In genomic region chr3:30042274-30042859, GRCh38 we compare ENCODE assay signal across 8 cellular contexts.
DNase-seq lines count a peak whose midpoint lies in the region; ATAC-seq and TF ChIP-seq lines count a peak whose summit lies in the region.

No MANE protein-coding gene starts in this region.

- DNase-seq in DMS53 (lab: John Stamatoyannopoulos, UW) (peak; percentile 60), HEK293T (ENCODE audit: extremely low spot score) (peak; percentile 55), NCI-H2227 treated with DMSO at 0.1 percent for 48 hours (lab: John Stamatoyannopoulos, UW) (peak; percentile 43), dermis microvascular lymphatic vessel endothelial cell (ENCODE audit: low read depth in 2 of 2) (peak; percentile 75 to 86), lung microvascular endothelial cell (ENCODE audit: low read depth in 2 of 2) (peak; percentile 89)
- DNase-seq in activated CD4-positive, alpha-beta T cell treated with anti-CD3 and anti-CD28 coated beads, Interleukin-2, amount 10 ng/mL, durations not matched to agents 24 days and 14 days = peak; percentile 86
- peak; percentile 12 to 18 for DNase-seq in stimulated activated CD8-positive, alpha-beta memory T cell treated with anti-CD3 and anti-CD28 coated beads, Interleukin-2, amount 100 ng/mL, for 48 hours (ENCODE audit: low read depth in 2 of 2)

- no peaks in the 10 kb centered on the region for H3K9me3 Mint-ChIP-seq in activated CD4-positive, alpha-beta T cell treated with anti-CD3 and anti-CD28 coated beads, Interleukin-2, amount 10 ng/mL, durations not matched to agents 24 days and 14 days

- CTCF ChIA-PET in HEK293T (lab: Yijun Ruan, JAX) = interaction anchor here (0.6 to 2.5 kb wide), 12 partner anchors 9 to 1166 kb away, joined by 3 to 26 read pairs (median 3); no protein-coding TSS in a partner anchor

- peaks cover 27% of the 10 kb centered on the region for H3K27me3 Mint-ChIP-seq in activated CD4-positive, alpha-beta T cell treated with anti-CD3 and anti-CD28 coated beads, Interleukin-2, amount 10 ng/mL, durations not matched to agents 24 days and 14 days

- H3K4me1 Mint-ChIP-seq in activated CD4-positive, alpha-beta T cell treated with anti-CD3 and anti-CD28 coated beads, Interleukin-2, amount 10 ng/mL, durations not matched to agents 24 days and 14 days = no peaks in the 10 kb centered on the region

- intact Hi-C loops in activated CD4-positive, alpha-beta T cell treated with anti-CD3 and anti-CD28 coated beads, Interleukin-2, amount 10 ng/mL, durations not matched to agents 24 days and 14 days (cut with micrococcal nuclease) = loop anchor here (1.0 kb wide), 3 partner anchors 156 to 709 kb away; no protein-coding TSS in a partner anchor

- no peak for ATAC-seq in HG02973 (IDR thresholded peaks at IDR 0.05; ENCODE audit: unreplicated experiment)

- H3K27ac Mint-ChIP-seq in activated CD4-positive, alpha-beta T cell treated with anti-CD3 and anti-CD28 coated beads, Interleukin-2, amount 10 ng/mL, durations not matched to agents 24 days and 14 days = no peak overlapping the region

- POLR2A ChIA-PET in HEK293T (lab: Yijun Ruan, JAX) = interaction anchor here (0.6 kb wide), 1 partner anchor 155 kb away, joined by 4 read pairs; no protein-coding TSS in a partner anchor

- no peak overlapping the region for H3K4me3 Mint-ChIP-seq in activated CD4-positive, alpha-beta T cell treated with anti-CD3 and anti-CD28 coated beads, Interleukin-2, amount 10 ng/mL, durations not matched to agents 24 days and 14 days

- no peaks in the 10 kb centered on the region for H3K36me3 Mint-ChIP-seq in activated CD4-positive, alpha-beta T cell treated with anti-CD3 and anti-CD28 coated beads, Interleukin-2, amount 10 ng/mL, durations not matched to agents 24 days and 14 days (ENCODE audit: low read depth)

TF ChIP-seq in HEK293T, 16 proteins besides CTCF, POLR2A, EP300 and RAD21:
- TF ChIP-seq ZNF384 (IDR thresholded peaks at IDR 0.05) (no peak), TARDBP (IDR thresholded peaks at IDR 0.05) (no peak), SUZ12 (IDR thresholded peaks at IDR 0.05) (no peak), PKNOX1 (IDR thresholded peaks at IDR 0.05) (no peak)
TF ChIP-seq in HEK293T: peak in this region for 0.

Comparison
In these comparisons a context has a peak if more than half of its experiments do, and no peak if none do; other contexts are left out.
1. DNase-seq: peak in every context shown above with its lines; median percentile 89 in lung microvascular endothelial cell; 86 in activated CD4-positive, alpha-beta T cell treated with anti-CD3 and anti-CD28 coated beads, Interleukin-2, amount 10 ng/mL, durations not matched to agents 24 days and 14 days; 80 in dermis microvascular lymphatic vessel endothelial cell; 60 in DMS53; 55 in HEK293T; 43 in NCI-H2227 treated with DMSO at 0.1 percent for 48 hours; 15 in stimulated activated CD8-positive, alpha-beta memory T cell treated with anti-CD3 and anti-CD28 coated beads, Interleukin-2, amount 100 ng/mL, for 48 hours.